In the genomic region with DNA sequence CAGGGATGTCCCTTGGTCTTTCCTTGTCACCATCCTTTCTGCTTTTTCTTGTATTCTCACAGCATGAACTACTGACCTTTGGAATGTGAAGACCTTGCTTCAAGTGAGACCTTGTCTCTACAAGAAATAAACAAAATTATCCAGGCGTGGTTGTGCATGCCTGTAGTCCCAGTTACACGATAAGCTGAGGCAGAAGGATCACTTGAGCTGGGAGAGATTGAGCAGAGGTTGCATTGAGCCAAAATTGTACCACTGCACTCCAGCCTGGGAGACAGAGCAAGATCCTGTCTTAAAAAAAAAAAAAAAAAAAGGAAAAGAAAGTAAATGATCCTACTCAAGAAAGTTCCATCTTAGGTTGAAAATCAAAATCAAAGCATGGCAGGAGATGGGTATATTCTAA, we compare ENCODE assay signal across 1 cellular context.
TF ChIP-seq lines count a peak whose summit lies in the region.

No MANE protein-coding gene starts in this region.

TF ChIP-seq in HCT116, 20 proteins besides CTCF, POLR2A, EP300 and RAD21 (continued from another document):
- no peak for TF ChIP-seq CBX3 (IDR thresholded peaks at IDR 0.05; ENCODE audit: low read depth)
- no peak for TF ChIP-seq JUND (IDR thresholded peaks at IDR 0.05)
- TF ChIP-seq TCF7L2 (IDR thresholded peaks at IDR 0.05; ENCODE audit: borderline replicate concordance, extremely low read depth, insufficient read depth, insufficient read length): no peak
- no peak for TF ChIP-seq ELF1 (IDR thresholded peaks at IDR 0.05; ENCODE audit: borderline replicate concordance, low read depth)
- no peak for TF ChIP-seq FOSL1 (IDR thresholded peaks at IDR 0.05; ENCODE audit: low read depth)
- no peak for TF ChIP-seq SP1 (IDR thresholded peaks at IDR 0.05; ENCODE audit: low read depth)
- TF ChIP-seq ZBTB33 (IDR thresholded peaks at IDR 0.05; ENCODE audit: extremely low read depth, insufficient replicate concordance, low read length): no peak
- no peak for TF ChIP-seq SRF (IDR thresholded peaks at IDR 0.05; ENCODE audit: low read depth)
- TF ChIP-seq EZH2 (IDR thresholded peaks at IDR 0.05): no peak
- no peak for TF ChIP-seq CEBPB (IDR thresholded peaks at IDR 0.05; ENCODE audit: low read depth)
- no peak for TF ChIP-seq EZH2phosphoT487 (IDR thresholded peaks at IDR 0.05; ENCODE audit: borderline replicate concordance)
- TF ChIP-seq ZNF274 (IDR thresholded peaks at IDR 0.05; ENCODE audit: low read depth, low read length): no peak
- TF ChIP-seq YY1 (IDR thresholded peaks at IDR 0.05; ENCODE audit: extremely low read depth, insufficient replicate concordance, low read depth, low read length): no peak
